8 cellular contexts compared by ENCODE assay signal in genomic region chr14:90330203-90331196, GRCh38. TPM values are rescaled to one million over a fixed set of nuclear protein-coding genes. Genes with fewer than 3 reads are reported as not detected.
DNase-seq lines count a peak whose midpoint lies in the region; ATAC-seq and TF ChIP-seq lines count a peak whose summit lies in the region.

No MANE protein-coding gene starts in this region.

- H3F3A ChIP-seq in smooth muscle cell (ENCODE audit: low read depth) = peaks cover 7% of the 10 kb centered on the region

- peaks cover 28% of the 10 kb centered on the region for H3K79me2 ChIP-seq in smooth muscle cell (ENCODE audit: low read depth)

- H3K27me3 ChIP-seq in HAP-1 (ENCODE audit: low read depth) (peaks cover 4% of the 10 kb centered on the region; the same call in 1 of the 2 replicates), gastroesophageal sphincter (peaks cover 9% of the 10 kb centered on the region), smooth muscle cell (ENCODE audit: low read depth) (peaks cover 10% of the 10 kb centered on the region)

- no peak for ATAC-seq in gastroesophageal sphincter

- H2AFZ ChIP-seq in smooth muscle cell (ENCODE audit: low read depth) = no peak overlapping the region

- H3K27ac ChIP-seq in VCaP = peak overlapping the region; percentile 90
- peak overlapping the region in 3 of 4 donors; percentile 75 to 89 (median 81) for H3K27ac ChIP-seq in gastroesophageal sphincter
- no peak overlapping the region for H3K27ac ChIP-seq in smooth muscle cell (ENCODE audit: low read depth)

- H3K4me3 ChIP-seq in HAP-1 = peak overlapping the region; percentile 53
- H3K4me3 ChIP-seq in gastroesophageal sphincter = peak overlapping the region; percentile 57 to 93
- H3K4me3 ChIP-seq in smooth muscle cell = peak overlapping the region; percentile 62

- no peak for TF ChIP-seq EP300 in gastroesophageal sphincter (IDR thresholded peaks at IDR 0.05)

- in situ Hi-C loops in HAP-1 (cut with MboI; ENCODE audit: low sequenced_read_pairs) = no loop called here

- WGBS in gastroesophageal sphincter (ENCODE audit: low coverage in 1 of 2), 2 donors = 91 to 93% methylated on average over 15 of the region's 15 CpGs
- 98% methylated on average over 15 of the region's 15 CpGs for WGBS in smooth muscle cell (ENCODE audit: low lambda C conversion rate)

- H3K4me1 ChIP-seq in HAP-1 = peaks cover 9% of the 10 kb centered on the region
- peaks cover 4 to 40% (median 7%) of the 10 kb centered on the region in 3 donors for H3K4me1 ChIP-seq in gastroesophageal sphincter
- H3K4me1 ChIP-seq in smooth muscle cell (ENCODE audit: low read depth) = peaks cover 8% of the 10 kb centered on the region

- H4K20me1 ChIP-seq in smooth muscle cell (ENCODE audit: low read depth) = no peaks in the 10 kb centered on the region

- H3K9me3 ChIP-seq in HAP-1 (no peaks in the 10 kb centered on the region), gastroesophageal sphincter (no peaks in the 10 kb centered on the region), smooth muscle cell (replicated peaks; ENCODE audit: low read depth) (no peaks in the 10 kb centered on the region)

- H3K9ac ChIP-seq in smooth muscle cell (ENCODE audit: low read depth) = no peak overlapping the region

- peak overlapping the region; percentile 89 for H3K4me2 ChIP-seq in smooth muscle cell

- H3K36me3 ChIP-seq in HAP-1 (replicated peaks) = no peaks in the 10 kb centered on the region
- H3K36me3 ChIP-seq in gastroesophageal sphincter = no peaks in the 10 kb centered on the region
- H3K36me3 ChIP-seq in smooth muscle cell (ENCODE audit: low read depth) = no peaks in the 10 kb centered on the region

- DNase-seq in HAP-1 (ENCODE audit: low spot score in 2 of 2) = no peak
- DNase-seq in smooth muscle cell (lab: John Stamatoyannopoulos, UW; ENCODE audit: unreplicated experiment) = no peak
- no peak for DNase-seq in CD1c-positive myeloid dendritic cell (ENCODE audit: extremely low spot score)
- no peak for DNase-seq in KG1 (lab: John Stamatoyannopoulos, UW)
- no peak for DNase-seq in dedifferentiated amniotic fluid mesenchymal stem cell (ENCODE audit: extremely low spot score)
- no peak for DNase-seq in NCI-H2171 treated with DMSO at 0.1 percent for 48 hours (lab: John Stamatoyannopoulos, UW)

- TF ChIP-seq CTCF in VCaP (conservative IDR thresholded peaks at IDR 0.05) (no peak), gastroesophageal sphincter (IDR thresholded peaks at IDR 0.05) (no peak), smooth muscle cell (IDR thresholded peaks at IDR 0.05; ENCODE audit: borderline replicate concordance, insufficient read depth, poor library complexity, severe bottlenecking) (no peak)

- TF ChIP-seq POLR2A in gastroesophageal sphincter (IDR thresholded peaks at IDR 0.05) = no peak

RNA-seq across cellular contexts. Expression of gene NRDE2, which starts 1.2 kb away (rescaled TPM):
- 10 to 100 TPM in 2 of 4 donors, 1 to 10 TPM in 2; 7.8 to 28.0 (median 11.2) TPM for total RNA-seq in gastroesophageal sphincter
- total RNA-seq in smooth muscle cell = 7.5 and 8.0 TPM in 2 replicates
- 9.9 and 17.5 TPM in 2 replicates for polyA plus RNA-seq in smooth muscle cell
